Comparison of ENCODE assay signal across 18 cellular contexts in genomic region chr6:74731921-74732320, GRCh38.
DNase-seq lines count a peak whose midpoint lies in the region; ATAC-seq and TF ChIP-seq lines count a peak whose summit lies in the region.
"Had no signal": no experiment of that assay in that cellular context is flagged by ENCODE, and none has a peak within 500 bp of the region (broad histone marks: within the 10 kb centered on the region; RNA-seq: fewer than 3 reads in every experiment).

No MANE protein-coding gene starts in this region.

- no peak overlapping the region for H4K91ac ChIP-seq in IMR-90 (ENCODE audit: insufficient read depth, low read depth, low read length)

- no peak overlapping the region for H3K4me2 ChIP-seq in IMR-90 (ENCODE audit: low read depth, low read length)
- H3K4me2 ChIP-seq: hepatocyte had no signal

- no peak overlapping the region for H4K8ac ChIP-seq in IMR-90 (ENCODE audit: low read depth in 2 of 2, low read length in 2 of 2)

- peaks cover 3% of the 10 kb centered on the region for H3K9me1 ChIP-seq in IMR-90 (ENCODE audit: insufficient read depth, low read length)

- no peak for TF ChIP-seq CTCF in A673 (conservative IDR thresholded peaks at IDR 0.05; ENCODE audit: low read depth, low read length)
- TF ChIP-seq CTCF in IMR-90 (conservative IDR thresholded peaks at IDR 0.05; ENCODE audit: low read depth, low read length): no peak
- TF ChIP-seq CTCF in choroid plexus epithelial cell (conservative IDR thresholded peaks at IDR 0.05; ENCODE audit: low read depth, low read length): no peak
- no peak for TF ChIP-seq CTCF in left lung (IDR thresholded peaks at IDR 0.05)
- no peak for TF ChIP-seq CTCF in RWPE1 (conservative IDR thresholded peaks at IDR 0.05; ENCODE audit: low read depth)

- H3K56ac ChIP-seq in IMR-90 (ENCODE audit: extremely low read depth, insufficient read depth, low read length): no peak overlapping the region

- peaks cover 4% of the 10 kb centered on the region for H3K9me3 ChIP-seq in A673 (ENCODE audit: low read depth, low read length, poor library complexity, severe bottlenecking)
- no peaks in the 10 kb centered on the region; the same call in 1 of the 2 replicates for H3K9me3 ChIP-seq in IMR-90 (ENCODE audit: control insufficient read depth, insufficient read depth, low read length)
- peaks cover 0 to 6% of the 10 kb centered on the region in 2 donors for H3K9me3 ChIP-seq in left lung
- H3K9me3 ChIP-seq: Peyer's patch had no signal

- DNase-seq in A673 (ENCODE audit: low spot score) (peak; percentile 36), IMR-90 (peak; percentile 71), choroid plexus epithelial cell (ENCODE audit: low read depth) (peak; percentile 97), left lung (no peak), SK-N-DZ (ENCODE audit: low spot score) (no peak), NCI-H187 (lab: John Stamatoyannopoulos, UW) (no peak), RWPE1 (ENCODE audit: low spot score) (no peak)
- no peak for DNase-seq in activated CD4-positive, alpha-beta T cell treated with anti-CD3 and anti-CD28 coated beads, Interleukin-2, amount 50 U/mL, for 4 hours
- DNase-seq: activated naive CD4-positive, alpha-beta T cell treated with anti-CD3 and anti-CD28 coated beads, Interleukin-2, amount 50 U/mL, for 16 hours; cerebellar nuclear complex; GF-D8; left colon; naive thymus-derived CD4-positive, alpha-beta T cell; NCI-H2029; NCI-H526 treated with DMSO at 0.1 percent for 48 hours; Peyer's patch; stimulated activated CD8-positive, alpha-beta memory T cell treated with anti-CD3 and anti-CD28 coated beads, Interleukin-4, amount 100 ng/mL, for 48 hours had no signal

- H2AFZ ChIP-seq in IMR-90 (replicated peaks; ENCODE audit: low read length, poor library complexity): no peak overlapping the region
- H2AFZ ChIP-seq: hepatocyte had no signal

- H3K79me1 ChIP-seq in IMR-90 (ENCODE audit: low read depth in 1 of 2, low read length in 2 of 2): no peaks in the 10 kb centered on the region

- H2AK5ac ChIP-seq in IMR-90 (ENCODE audit: low read depth, low read length): no peak overlapping the region

- no peak overlapping the region for H4K5ac ChIP-seq in IMR-90 (ENCODE audit: low read depth, low read length)

- no TSS peak for BruUV-seq in A673 (replicated peaks; lab: Mats Ljungman, UMichigan)
- no TSS peak for BruUV-seq in IMR-90 (replicated peaks; lab: Mats Ljungman, UMichigan)

- TF ChIP-seq RAD21 in IMR-90 (IDR thresholded peaks at IDR 0.05; ENCODE audit: low read length): no peak

- peak overlapping the region; percentile 18; the same call in 1 of the 2 replicates for H3K4ac ChIP-seq in IMR-90 (ENCODE audit: low read depth, low read length)

- H2BK5ac ChIP-seq in IMR-90 (ENCODE audit: low read depth, low read length, poor library complexity, severe bottlenecking): peak overlapping the region; percentile 22

- no peak overlapping the region; the same call in 1 of the 2 replicates for H3K18ac ChIP-seq in IMR-90 (ENCODE audit: low read depth, low read length)

- dilution Hi-C loops in IMR-90 (cut with HindIII; ENCODE audit: low sequenced_read_pairs, unreplicated experiment): no loop called here

- H2BK15ac ChIP-seq in IMR-90 (ENCODE audit: low read depth, low read length): peak overlapping the region; percentile 1; the same call in 1 of the 3 replicates

- CTCF ChIA-PET in A673 (lab: Charles Lee) (no interaction called here), IMR-90 (lab: Yijun Ruan, JAX) (interaction anchor here (0.5 kb wide), 1 partner anchor 111 kb away, joined by 3 read pairs; no protein-coding TSS in a partner anchor), RWPE1 (lab: Yijun Ruan, JAX) (no interaction called here)

- no peak overlapping the region for H3K27ac ChIP-seq in A673 (ENCODE audit: low read depth, low read length, poor library complexity, severe bottlenecking)
- H3K27ac ChIP-seq in IMR-90 (ENCODE audit: insufficient read depth, low read length): no peak overlapping the region
- H3K27ac ChIP-seq in left lung: no peak overlapping the region
- H3K27ac ChIP-seq in RWPE1: no peak overlapping the region
- H3K27ac ChIP-seq: hepatocyte, Peyer's patch had no signal

- WGBS in IMR-90 (ENCODE audit: extremely low coverage in 2 of 2, insufficient read length in 1 of 2), 2 experiments: no CpG with 5 or more reads among the region's 4 CpGs

- H4K20me1 ChIP-seq in IMR-90 (ENCODE audit: insufficient read depth, low read length): no peaks in the 10 kb centered on the region

- no peak overlapping the region for H2BK120ac ChIP-seq in IMR-90 (ENCODE audit: low read depth, low read length)

- peak; percentile 76 for ATAC-seq in IMR-90 (ENCODE audit: low read depth)
- peak; percentile 31 for ATAC-seq in left lung
- ATAC-seq: left colon; naive thymus-derived CD4-positive, alpha-beta T cell had no signal

- no peaks in the 10 kb centered on the region for H3K36me3 ChIP-seq in A673 (ENCODE audit: insufficient read depth, low read length, poor library complexity, severe bottlenecking)
- H3K36me3 ChIP-seq in IMR-90 (ENCODE audit: control insufficient read depth, insufficient read depth, low read length): no peaks in the 10 kb centered on the region
- no peaks in the 10 kb centered on the region for H3K36me3 ChIP-seq in left lung
- H3K36me3 ChIP-seq: Peyer's patch had no signal

- H3K9ac ChIP-seq in IMR-90 (ENCODE audit: low read depth, low read length): no peak overlapping the region

- H2AK9ac ChIP-seq in IMR-90 (replicated peaks; ENCODE audit: low read depth, low read length, poor library complexity): no peak overlapping the region

- H3K23ac ChIP-seq in IMR-90 (ENCODE audit: low read depth, low read length): no peak overlapping the region

- H3K27me3 ChIP-seq in A673 (replicated peaks; ENCODE audit: insufficient read depth, low read depth, low read length, poor library complexity) (no peaks in the 10 kb centered on the region), IMR-90 (ENCODE audit: control insufficient read depth, insufficient read depth, low read length) (no peaks in the 10 kb centered on the region), left lung (no peaks in the 10 kb centered on the region)
- H3K27me3 ChIP-seq: hepatocyte, Peyer's patch had no signal

- peak overlapping the region; percentile 42 for H3K14ac ChIP-seq in IMR-90 (replicated peaks; ENCODE audit: low read depth, low read length)

- H3K4me1 ChIP-seq in A673 (ENCODE audit: insufficient read depth, low read length, poor library complexity, severe bottlenecking): peaks cover 16% of the 10 kb centered on the region
- peaks cover 7% of the 10 kb centered on the region for H3K4me1 ChIP-seq in IMR-90 (ENCODE audit: control insufficient read depth, insufficient read depth, low read length)
- H3K4me1 ChIP-seq in left lung: peaks cover 0 to 4% of the 10 kb centered on the region in 2 donors
- H3K4me1 ChIP-seq: Peyer's patch had no signal

- TF ChIP-seq POLR2A in IMR-90 (IDR thresholded peaks at IDR 0.05; ENCODE audit: low read depth, low read length): no peak

- POLR2A ChIA-PET in A673 (lab: Charles Lee; ENCODE audit: low non-redundant PET): no interaction called here
- POLR2A ChIA-PET in IMR-90 (lab: Charles Lee; ENCODE audit: unreplicated experiment): no interaction called here
- POLR2A ChIA-PET in RWPE1 (lab: Yijun Ruan, JAX; ENCODE audit: low non-redundant PET): no interaction called here

- in situ Hi-C loops in IMR-90 (cut with MboI; ENCODE audit: low sequenced_read_pairs): no loop called here

- intact Hi-C loops in A673 (cut with micrococcal nuclease; ENCODE audit: unreplicated experiment): no loop called here
- intact Hi-C loops in IMR-90 (cut with micrococcal nuclease): no loop called here
- intact Hi-C loops in left lung (cut with DNase I): no loop called here

- H3K4me3 ChIP-seq in A673 (ENCODE audit: low read depth, low read length, poor library complexity, severe bottlenecking) (no peak overlapping the region), IMR-90 (ENCODE audit: insufficient read depth, low read depth, low read length) (no peak overlapping the region), choroid plexus epithelial cell (ENCODE audit: low read depth, low read length) (no peak overlapping the region), left lung (no peak overlapping the region)
- H3K4me3 ChIP-seq: hepatocyte, Peyer's patch had no signal

- no peak overlapping the region for H2BK20ac ChIP-seq in IMR-90 (ENCODE audit: low read depth, low read length)

TF ChIP-seq in IMR-90, 13 proteins besides CTCF, POLR2A, EP300 and RAD21:
- TF ChIP-seq FOS (IDR thresholded peaks at IDR 0.05; ENCODE audit: low read depth, low read length) (no peak), RCOR1 (IDR thresholded peaks at IDR 0.05; ENCODE audit: insufficient replicate concordance, low read length) (no peak), MAFK (IDR thresholded peaks at IDR 0.05; ENCODE audit: low read depth, low read length) (no peak), NFE2L2 (IDR thresholded peaks at IDR 0.05; ENCODE audit: low read depth, low read length) (no peak), ELK1 (IDR thresholded peaks at IDR 0.05; ENCODE audit: borderline replicate concordance, low read depth, low read length) (no peak), MXI1 (IDR thresholded peaks at IDR 0.05; ENCODE audit: borderline replicate concordance, low read depth, low read length) (no peak), CEBPB (IDR thresholded peaks at IDR 0.05; ENCODE audit: low read depth, low read length) (no peak), MAZ (IDR thresholded peaks at IDR 0.05; ENCODE audit: borderline replicate concordance, low read depth, low read length) (no peak), CHD1 (IDR thresholded peaks at IDR 0.05; ENCODE audit: low read depth, low read length) (no peak), SMC3 (IDR thresholded peaks at IDR 0.05; ENCODE audit: low read depth, low read length) (no peak), BHLHE40 (IDR thresholded peaks at IDR 0.05; ENCODE audit: low read depth, low read length) (no peak), RFX5 (IDR thresholded peaks at IDR 0.05; ENCODE audit: low read depth, low read length) (no peak)
- TF ChIP-seq, protein P1, sequence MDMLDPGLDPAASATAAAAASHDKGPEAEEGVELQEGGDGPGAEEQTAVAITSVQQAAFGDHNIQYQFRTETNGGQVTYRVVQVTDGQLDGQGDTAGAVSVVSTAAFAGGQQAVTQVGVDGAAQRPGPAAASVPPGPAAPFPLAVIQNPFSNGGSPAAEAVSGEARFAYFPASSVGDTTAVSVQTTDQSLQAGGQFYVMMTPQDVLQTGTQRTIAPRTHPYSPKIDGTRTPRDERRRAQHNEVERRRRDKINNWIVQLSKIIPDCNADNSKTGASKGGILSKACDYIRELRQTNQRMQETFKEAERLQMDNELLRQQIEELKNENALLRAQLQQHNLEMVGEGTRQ (IDR thresholded peaks at IDR 0.05; ENCODE audit: low read depth, low read length): no peak

Comparison
In these comparisons a context has a peak if more than half of its experiments do, and no peak if none do; other contexts are left out.
1. DNase-seq: peak in A673 (single experiment), IMR-90 (single experiment) and choroid plexus epithelial cell (single experiment); none in left lung (0 of 2), SK-N-DZ (single experiment), activated CD4-positive, alpha-beta T cell treated with anti-CD3 and anti-CD28 coated beads, Interleukin-2, amount 50 U/mL, for 4 hours (0 of 2), NCI-H187 (0 of 2) and RWPE1 (single experiment).